Comparison of ENCODE assay signal across 27 cellular contexts in the genomic region with DNA sequence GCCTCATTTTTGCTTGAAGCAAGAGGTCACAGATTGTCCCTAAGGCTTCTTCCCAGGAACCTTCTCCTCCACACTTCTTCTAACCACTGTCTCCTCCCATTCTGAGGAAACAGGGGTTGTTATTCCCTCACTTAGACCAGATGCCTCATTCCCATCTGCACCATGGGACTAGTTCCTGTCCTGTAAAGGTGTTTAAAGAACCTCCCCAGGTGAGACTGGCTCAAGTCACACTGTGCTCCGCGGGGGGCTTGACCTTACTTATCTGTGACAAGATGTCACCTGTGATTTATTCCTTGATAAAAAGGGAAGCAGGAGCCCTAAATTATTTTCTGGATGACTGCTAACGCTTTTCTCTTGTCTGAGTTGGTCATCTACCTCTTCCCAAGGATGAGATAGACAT. TPM values are rescaled to one million over a fixed set of nuclear protein-coding genes. Genes with fewer than 3 reads are reported as not detected.
DNase-seq lines count a peak whose midpoint lies in the region; ATAC-seq and TF ChIP-seq lines count a peak whose summit lies in the region.
"Had no signal": no experiment of that assay in that cellular context is flagged by ENCODE, and none has a peak within 500 bp of the region (broad histone marks: within the 10 kb centered on the region; RNA-seq: fewer than 3 reads in every experiment).

No MANE protein-coding gene starts in this region.

- H4K91ac ChIP-seq in IMR-90 (ENCODE audit: insufficient read depth, low read depth, low read length): no peak overlapping the region

- no peaks in the 10 kb centered on the region for H3K36me3 ChIP-seq in IMR-90 (ENCODE audit: control insufficient read depth, insufficient read depth, low read length)
- H3K36me3 ChIP-seq in endodermal cell (ENCODE audit: control insufficient read depth, insufficient read depth, low read length): no peaks in the 10 kb centered on the region
- H3K36me3 ChIP-seq in mesendoderm (ENCODE audit: control insufficient read depth, insufficient read depth, low read length): no peaks in the 10 kb centered on the region
- H3K36me3 ChIP-seq: BE2C, BLaER1 had no signal

- H3K79me1 ChIP-seq in IMR-90 (ENCODE audit: low read depth in 1 of 2, low read length in 2 of 2) (no peaks in the 10 kb centered on the region; a peak in 1 of 4 replicates), mesendoderm (ENCODE audit: low read length) (no peaks in the 10 kb centered on the region)

- H3K4me1 ChIP-seq in IMR-90 (ENCODE audit: control insufficient read depth, insufficient read depth, low read length) (peaks cover 2% of the 10 kb centered on the region), endodermal cell (ENCODE audit: control insufficient read depth, insufficient read depth, low read length) (peaks cover 37% of the 10 kb centered on the region), mesendoderm (ENCODE audit: control insufficient read depth, low read depth, low read length) (peaks cover 13% of the 10 kb centered on the region)
- H3K4me1 ChIP-seq: BE2C, BLaER1 had no signal

- H3K27ac Mint-ChIP-seq in HFFc6 (peak overlapping the region; percentile 58), endodermal cell (peak overlapping the region; percentile 82)
- H3K27ac Mint-ChIP-seq: CD14-positive monocyte; CD4-positive, alpha-beta memory T cell; CD4-positive, CD25-positive, alpha-beta regulatory T cell; CD8-positive, alpha-beta memory T cell had no signal

- H3K18ac ChIP-seq in IMR-90 (ENCODE audit: low read depth, low read length) (no peak overlapping the region), mesendoderm (ENCODE audit: low read length) (no peak overlapping the region)

- H4K5ac ChIP-seq in IMR-90 (ENCODE audit: low read depth, low read length): no peak overlapping the region
- H4K5ac ChIP-seq in mesendoderm (ENCODE audit: low read length): no peak overlapping the region

- no peak for TF ChIP-seq RAD21 in IMR-90 (IDR thresholded peaks at IDR 0.05; ENCODE audit: low read length)

- BruUV-seq in IMR-90 (replicated peaks; lab: Mats Ljungman, UMichigan): no TSS peak

- H2AFZ ChIP-seq in IMR-90 (replicated peaks; ENCODE audit: low read length, poor library complexity): no peak overlapping the region

- TF ChIP-seq CTCF in HFFc6 (IDR thresholded peaks at IDR 0.05) (no peak), IMR-90 (conservative IDR thresholded peaks at IDR 0.05; ENCODE audit: low read depth, low read length) (no peak), endodermal cell (conservative IDR thresholded peaks at IDR 0.05) (no peak)

- H3K9me3 Mint-ChIP-seq in HFFc6: no peaks in the 10 kb centered on the region
- peaks cover 4% of the 10 kb centered on the region for H3K9me3 Mint-ChIP-seq in endodermal cell

- H3K14ac ChIP-seq in IMR-90 (replicated peaks; ENCODE audit: low read depth, low read length): no peak overlapping the region

- POLR2A ChIA-PET in IMR-90 (lab: Charles Lee; ENCODE audit: unreplicated experiment): no interaction called here

- H2BK120ac ChIP-seq in IMR-90 (ENCODE audit: low read depth, low read length) (no peak overlapping the region), mesendoderm (ENCODE audit: low read depth, low read length) (no peak overlapping the region)

- 0 out of 2 replicates have a peak overlapping the region, but pooled peaks have one; percentile 11 for H2AK5ac ChIP-seq in IMR-90 (ENCODE audit: low read depth, low read length)
- H2AK5ac ChIP-seq in mesendoderm (ENCODE audit: low read length): no peak overlapping the region

- no peak overlapping the region for H3K4me3 Mint-ChIP-seq in HFFc6
- H3K4me3 Mint-ChIP-seq in endodermal cell: no peak overlapping the region
- H3K4me3 Mint-ChIP-seq: CD14-positive monocyte; CD4-positive, alpha-beta memory T cell; CD4-positive, CD25-positive, alpha-beta regulatory T cell; CD8-positive, alpha-beta memory T cell had no signal

- no peak for DNase-seq in HFFc6
- DNase-seq in IMR-90: no peak
- DNase-seq in endodermal cell: peak; percentile 73
- DNase-seq in mesendoderm: peak; percentile 66
- DNase-seq in NCI-H2029 (lab: John Stamatoyannopoulos, UW): no peak
- no peak for DNase-seq in NCI-H526 treated with DMSO at 0.1 percent for 48 hours (lab: John Stamatoyannopoulos, UW)
- no peak for DNase-seq in kidney tubule cell (ENCODE audit: low spot score)
- DNase-seq: 8988T; ACHN; BE2C; C1 segment of cervical spinal cord; CD4-positive, alpha-beta memory T cell; CD4-positive, CD25-positive, alpha-beta regulatory T cell; CD8-positive, alpha-beta memory T cell; COR-L47; DMS 273 treated with DMSO at 0.1 percent for 48 hours; DMS153; DMS53; DMS79; DND-41; EL; GDM1 had no signal

- no peak for TF ChIP-seq POLR2A in IMR-90 (IDR thresholded peaks at IDR 0.05; ENCODE audit: low read depth, low read length)

- dilution Hi-C loops in IMR-90 (cut with HindIII; ENCODE audit: low sequenced_read_pairs, unreplicated experiment): no loop called here

- no peaks in the 10 kb centered on the region for H4K20me1 ChIP-seq in IMR-90 (ENCODE audit: insufficient read depth, low read length)
- H4K20me1 ChIP-seq: BLaER1 had no signal

- H3K27me3 ChIP-seq in IMR-90 (ENCODE audit: control insufficient read depth, insufficient read depth, low read length): no peaks in the 10 kb centered on the region
- H3K27me3 ChIP-seq in endodermal cell (ENCODE audit: control insufficient read depth, insufficient read depth, low read length, poor library complexity, severe bottlenecking): no peaks in the 10 kb centered on the region
- no peaks in the 10 kb centered on the region for H3K27me3 ChIP-seq in mesendoderm (ENCODE audit: insufficient read depth, low read length, poor library complexity)
- H3K27me3 ChIP-seq: BE2C, BLaER1 had no signal

- H3K79me2 ChIP-seq in mesendoderm (ENCODE audit: control insufficient read depth, insufficient read depth, low read length): peaks cover 2% of the 10 kb centered on the region

- no peaks in the 10 kb centered on the region for H3K27me3 Mint-ChIP-seq in HFFc6 (ENCODE audit: insufficient read depth)
- no peaks in the 10 kb centered on the region for H3K27me3 Mint-ChIP-seq in endodermal cell (ENCODE audit: insufficient read depth)
- H3K27me3 Mint-ChIP-seq: CD8-positive, alpha-beta memory T cell had no signal

- H3K36me3 Mint-ChIP-seq in HFFc6 (ENCODE audit: low read depth): no peaks in the 10 kb centered on the region
- H3K36me3 Mint-ChIP-seq in endodermal cell (ENCODE audit: low read depth): peaks cover 5% of the 10 kb centered on the region
- H3K36me3 Mint-ChIP-seq: CD14-positive monocyte; CD4-positive, alpha-beta memory T cell; CD4-positive, CD25-positive, alpha-beta regulatory T cell; CD8-positive, alpha-beta memory T cell had no signal

- H3K9me3 ChIP-seq in IMR-90 (ENCODE audit: control insufficient read depth, insufficient read depth, low read length): no peaks in the 10 kb centered on the region
- H3K9me3 ChIP-seq in endodermal cell (ENCODE audit: control insufficient read depth, low read length): peaks cover 9% of the 10 kb centered on the region
- H3K9me3 ChIP-seq: BE2C, BLaER1 had no signal

- H4K8ac ChIP-seq in IMR-90 (ENCODE audit: low read depth in 2 of 2, low read length in 2 of 2): no peak overlapping the region
- H4K8ac ChIP-seq in mesendoderm (ENCODE audit: low read depth, low read length): no peak overlapping the region

- H2BK15ac ChIP-seq in IMR-90 (ENCODE audit: low read depth, low read length): no peak overlapping the region
- no peak overlapping the region for H2BK15ac ChIP-seq in mesendoderm (replicated peaks; ENCODE audit: low read depth)

- WGBS in IMR-90 (ENCODE audit: extremely low coverage in 2 of 2, insufficient read length in 1 of 2), 2 experiments: 80% methylated on average over 1 of the region's 3 CpGs; no CpG with 5 or more reads in 1 of the 2 experiments
- 75 to 93% methylated on average over 3 of the region's 3 CpGs for WGBS in endodermal cell (ENCODE audit: insufficient coverage in 1 of 2, insufficient read length in 1 of 2), 2 experiments
- no CpG with 5 or more reads among the region's 3 CpGs for WGBS in mesendoderm (ENCODE audit: extremely low coverage, insufficient coverage, low lambda C conversion rate)

- H3K27ac ChIP-seq in IMR-90 (ENCODE audit: insufficient read depth, low read length): no peak overlapping the region
- H3K27ac ChIP-seq in endodermal cell (ENCODE audit: low read depth, low read length): no peak overlapping the region
- peak overlapping the region; percentile 55 for H3K27ac ChIP-seq in mesendoderm (ENCODE audit: low read depth, low read length)
- H3K27ac ChIP-seq: BLaER1 had no signal

- CTCF ChIA-PET in IMR-90 (lab: Yijun Ruan, JAX): no interaction called here

- H3K4me2 ChIP-seq in IMR-90 (ENCODE audit: low read depth, low read length) (no peak overlapping the region), mesendoderm (ENCODE audit: low read length) (no peak overlapping the region)
- H3K4me2 ChIP-seq: BLaER1 had no signal

- in situ Hi-C loops in IMR-90 (cut with MboI; ENCODE audit: low sequenced_read_pairs): loop anchor here (10.0 kb wide), 2 partner anchors 170 to 500 kb away; no protein-coding TSS in a partner anchor

- no peak overlapping the region for H3K4me3 ChIP-seq in IMR-90 (ENCODE audit: insufficient read depth, low read depth, low read length)
- no peak overlapping the region for H3K4me3 ChIP-seq in endodermal cell (ENCODE audit: low read length)
- no peak overlapping the region for H3K4me3 ChIP-seq in mesendoderm (ENCODE audit: low read length)
- H3K4me3 ChIP-seq: BLaER1, GM12878 had no signal

- no peak for ATAC-seq in IMR-90 (ENCODE audit: low read depth)
- ATAC-seq in HG03135 (IDR thresholded peaks at IDR 0.05; ENCODE audit: unreplicated experiment): no peak
- ATAC-seq: GM12878 had no signal

- intact Hi-C loops in IMR-90 (cut with micrococcal nuclease): no loop called here

- H2AK9ac ChIP-seq in IMR-90 (replicated peaks; ENCODE audit: low read depth, low read length, poor library complexity): no peak overlapping the region

- H3K4me1 Mint-ChIP-seq in HFFc6 (ENCODE audit: low read depth) (peaks cover 79% of the 10 kb centered on the region), endodermal cell (peaks cover 59% of the 10 kb centered on the region)
- H3K4me1 Mint-ChIP-seq: CD14-positive monocyte; CD4-positive, alpha-beta memory T cell; CD4-positive, CD25-positive, alpha-beta regulatory T cell; CD8-positive, alpha-beta memory T cell had no signal

- H2BK5ac ChIP-seq in IMR-90 (ENCODE audit: low read depth, low read length, poor library complexity, severe bottlenecking): no peak overlapping the region
- no peak overlapping the region for H2BK5ac ChIP-seq in mesendoderm (ENCODE audit: low read length)

- H3K23ac ChIP-seq in IMR-90 (ENCODE audit: low read depth, low read length) (no peak overlapping the region), mesendoderm (ENCODE audit: low read length) (no peak overlapping the region)

- no peak overlapping the region for H2BK20ac ChIP-seq in IMR-90 (ENCODE audit: low read depth, low read length)

- H3K4ac ChIP-seq in IMR-90 (ENCODE audit: low read depth, low read length) (no peak overlapping the region), mesendoderm (ENCODE audit: low read depth, low read length) (no peak overlapping the region)

- peaks cover 6% of the 10 kb centered on the region; the same call in 1 of the 2 replicates for H3K9me1 ChIP-seq in IMR-90 (ENCODE audit: insufficient read depth, low read length)

- H3K9ac ChIP-seq in IMR-90 (ENCODE audit: low read depth, low read length): no peak overlapping the region
- no peak overlapping the region for H3K9ac ChIP-seq in endodermal cell (ENCODE audit: extremely low read depth, low read length, poor library complexity, severe bottlenecking)
- H3K9ac ChIP-seq in mesendoderm (ENCODE audit: low read length): no peak overlapping the region
- H3K9ac ChIP-seq: BLaER1 had no signal

- no peak overlapping the region for H3K56ac ChIP-seq in IMR-90 (ENCODE audit: extremely low read depth, insufficient read depth, low read length)
- no peak overlapping the region for H3K56ac ChIP-seq in mesendoderm (ENCODE audit: low read length)

RNA-seq across cellular contexts. Expression of gene CDH2, which starts 8.2 kb away (rescaled TPM):
- 100 to 1,000 TPM; 194 to 317 (median 206) TPM for total RNA-seq in HFFc6 (2021; fragmentation: NEBNext Ultra II Directional; extraction: Animal tissue kit (Norgen Biotek cat#: 25700))
- total RNA-seq in IMR-90 (2012; rRNA removed) (105 and 111 TPM in 2 replicates), endodermal cell (100 to 1,000 TPM; 486 to 572 TPM)
- polyA plus RNA-seq in IMR-90 (2012; rRNA removed): 53.3 and 55.6 TPM in 2 replicates
- 14.4 and 20.4 TPM in 2 replicates for polyA plus RNA-seq in IMR-90 (2012; cell fraction: cytosol; rRNA removed)
- 5.2 and 17.4 TPM in 2 replicates for polyA plus RNA-seq in IMR-90 (2012; cell fraction: nucleus; rRNA removed; ENCODE audit: low replicate concordance)
- polyA plus RNA-seq in endodermal cell (2013, experiment 1 of 2): 288 TPM
- polyA plus RNA-seq in endodermal cell (2013, experiment 2 of 2): 284 TPM
- 82.8 TPM for polyA plus RNA-seq in mesendoderm (2013, experiment 1 of 2)
- polyA plus RNA-seq in mesendoderm (2013, experiment 2 of 2): 80.1 TPM
- total RNA-seq: CD4-positive, alpha-beta memory T cell; CD4-positive, CD25-positive, alpha-beta regulatory T cell; CD8-positive, alpha-beta memory T cell; G401 had no signal
- polyA plus RNA-seq: CD4-positive, alpha-beta memory T cell; CD4-positive, CD25-positive, alpha-beta regulatory T cell had no signal

Comparison
In these comparisons a context has a peak if more than half of its experiments do, and no peak if none do; other contexts are left out.
1. DNase-seq: peak in endodermal cell (single experiment) and mesendoderm (single experiment); none in HFFc6 (single experiment), IMR-90 (single experiment), NCI-H2029 (single experiment), NCI-H526 treated with DMSO at 0.1 percent for 48 hours (single experiment) and kidney tubule cell (single experiment).